In genomic region chr1:155124503-155125463, GRCh38 we compare ENCODE assay signal across 10 cellular contexts. TPM values are rescaled to one million over a fixed set of nuclear protein-coding genes. Genes with fewer than 3 reads are reported as not detected.
DNase-seq lines count a peak whose midpoint lies in the region; ATAC-seq and TF ChIP-seq lines count a peak whose summit lies in the region.
"Had no signal": no experiment of that assay in that cellular context is flagged by ENCODE, and none has a peak within 500 bp of the region (broad histone marks: within the 10 kb centered on the region; RNA-seq: fewer than 3 reads in every experiment).

No MANE protein-coding gene starts in this region.

- WGBS in body of pancreas, 2 donors = 84 to 85% methylated on average over 12 to 16 of the region's 16 CpGs

- H3K9me3 Mint-ChIP-seq in endothelial cell (ENCODE audit: unreplicated experiment) (no peaks in the 10 kb centered on the region), mesothelial cell of epicardium (no peaks in the 10 kb centered on the region)
- H3K9me3 Mint-ChIP-seq: naive thymus-derived CD4-positive, alpha-beta T cell had no signal

- intact Hi-C loops in body of pancreas (cut with DNase I) = loop anchor here (5.0 kb wide), 1 partner anchor 32 kb away; no protein-coding TSS in a partner anchor

- no peak for TF ChIP-seq POLR2A in body of pancreas (IDR thresholded peaks at IDR 0.05)

- DNase-seq in ACHN = peak; percentile 24
- DNase-seq in RPMI7951 (ENCODE audit: low read depth) = peak; percentile 74
- DNase-seq in endothelial cell (ENCODE audit: low spot score) = peak; percentile 37
- DNase-seq in mesothelial cell of epicardium (ENCODE audit: low spot score in 2 of 2, unreplicated experiment in 2 of 2) = peak in 1 of 2 experiments; percentile 46
- no peak for DNase-seq in activated naive CD4-positive, alpha-beta T cell treated with anti-CD3 and anti-CD28 coated beads, Interleukin-2, amount 50 U/mL, for 16 hours
- DNase-seq in NCI-H1436 (lab: John Stamatoyannopoulos, UW) = no peak
- DNase-seq in body of pancreas = no peak
- DNase-seq: naive thymus-derived CD4-positive, alpha-beta T cell; NCI-H2029 treated with DMSO at 0.1 percent for 48 hours had no signal

- H3K27ac ChIP-seq in body of pancreas = peak overlapping the region in 2 of 4 donors; percentile 96 to 99

- H3K27me3 Mint-ChIP-seq in endothelial cell (ENCODE audit: unreplicated experiment) = peaks cover 16% of the 10 kb centered on the region
- H3K27me3 Mint-ChIP-seq in mesothelial cell of epicardium (ENCODE audit: low read depth) = peaks cover 26% of the 10 kb centered on the region

- H3K4me3 Mint-ChIP-seq in endothelial cell (ENCODE audit: unreplicated experiment) (peak overlapping the region; percentile 78), mesothelial cell of epicardium (peak overlapping the region; percentile 10)

- in situ Hi-C loops in ACHN (cut with HindIII; ENCODE audit: low pct_ligation_motif_present, low pct_unique_long_range_greater_than_20kb, low sequenced_read_pairs) = no loop called here

- TF ChIP-seq CTCF in endothelial cell (IDR thresholded peaks at IDR 0.05; ENCODE audit: unreplicated experiment) = no peak
- no peak for TF ChIP-seq CTCF in mesothelial cell of epicardium (IDR thresholded peaks at IDR 0.05; ENCODE audit: unreplicated experiment)
- TF ChIP-seq CTCF in body of pancreas (IDR thresholded peaks at IDR 0.05) = no peak

- ATAC-seq in GM21528 (IDR thresholded peaks at IDR 0.05; ENCODE audit: low FRiP score, unreplicated experiment) (no peak), body of pancreas (no peak)
- ATAC-seq: naive thymus-derived CD4-positive, alpha-beta T cell had no signal

- no peaks in the 10 kb centered on the region for H3K36me3 ChIP-seq in body of pancreas (replicated peaks in 1 of 2; ENCODE audit: insufficient read depth in 1 of 2, low read depth in 2 of 2)

- H3K4me1 ChIP-seq in body of pancreas = peaks cover 34% of the 10 kb centered on the region

- no peaks in the 10 kb centered on the region for H3K9me3 ChIP-seq in body of pancreas

- no peaks in the 10 kb centered on the region for H3K27me3 ChIP-seq in body of pancreas

- H3K36me3 Mint-ChIP-seq in endothelial cell (ENCODE audit: low read depth, unreplicated experiment) = peaks cover 17% of the 10 kb centered on the region
- no peaks in the 10 kb centered on the region for H3K36me3 Mint-ChIP-seq in mesothelial cell of epicardium

- H3K4me1 Mint-ChIP-seq in endothelial cell (ENCODE audit: unreplicated experiment) (peaks cover 36% of the 10 kb centered on the region), mesothelial cell of epicardium (peaks cover 50% of the 10 kb centered on the region)

- H3K27ac Mint-ChIP-seq in endothelial cell (ENCODE audit: unreplicated experiment) = peak overlapping the region; percentile 89
- peak overlapping the region; percentile 83 for H3K27ac Mint-ChIP-seq in mesothelial cell of epicardium
- H3K27ac Mint-ChIP-seq: naive thymus-derived CD4-positive, alpha-beta T cell had no signal

- no peak overlapping the region for H3K4me3 ChIP-seq in body of pancreas

RNA-seq across cellular contexts. Expression of gene EFNA1, which starts 2.9 kb away (rescaled TPM):
- total RNA-seq in RPMI7951 (2014; rRNA removed; shearing (Covaris generic)) = 0.59 and 2.5 TPM in 2 replicates
- total RNA-seq in endothelial cell (ENCODE audit: unreplicated experiment) (413 TPM), mesothelial cell of epicardium (92.4 to 94.8 TPM (median 93.1 TPM) in 3 replicates), body of pancreas (10 to 100 TPM; 10.5 to 20.2 TPM)

RNA-seq across cellular contexts. Expression of gene SLC50A1, which starts 10.9 kb away (rescaled TPM):
- 24.2 and 32.5 TPM in 2 replicates for total RNA-seq in RPMI7951 (2014; rRNA removed; shearing (Covaris generic))
- total RNA-seq in endothelial cell (ENCODE audit: unreplicated experiment) (43.9 TPM), mesothelial cell of epicardium (25.6 to 33.5 TPM (median 25.9 TPM) in 3 replicates), body of pancreas (10 to 100 TPM; 13.7 to 25.7 TPM)

RNA-seq across cellular contexts. Expression of gene DPM3, which starts 15.5 kb away (rescaled TPM):
- total RNA-seq in RPMI7951 (2014; rRNA removed; shearing (Covaris generic)) = 65.8 and 168 TPM in 2 replicates
- total RNA-seq in endothelial cell (ENCODE audit: unreplicated experiment) (39.2 TPM), mesothelial cell of epicardium (49.7 to 60.9 TPM (median 54.1 TPM) in 3 replicates), body of pancreas (100 to 1,000 TPM in 1 of 2 donors, 1 to 10 TPM in 1; 6.2 to 106 TPM)

RNA-seq across cellular contexts. Expression of gene EFNA3, which starts 46.1 kb away (rescaled TPM):
- total RNA-seq in RPMI7951 (2014; rRNA removed; shearing (Covaris generic)) = 0.48 and 0.68 TPM in 2 replicates
- total RNA-seq in endothelial cell (ENCODE audit: unreplicated experiment) (9.6 TPM), mesothelial cell of epicardium (14.6 to 17.8 TPM (median 15.4 TPM) in 3 replicates), body of pancreas (1 to 10 TPM in 1 of 2 donors, not detected in 1; 1.8 TPM)

RNA-seq across cellular contexts. Expression of gene KRTCAP2, which starts 48.3 kb away (rescaled TPM):
- 169 and 172 TPM in 2 replicates for total RNA-seq in RPMI7951 (2014; rRNA removed; shearing (Covaris generic))
- total RNA-seq in endothelial cell (ENCODE audit: unreplicated experiment) (173 TPM), mesothelial cell of epicardium (120 to 143 TPM (median 123 TPM) in 3 replicates), body of pancreas (10 to 100 TPM; 46.4 to 71.5 TPM)

Comparison
In these comparisons a context has a peak if more than half of its experiments do, and no peak if none do; other contexts are left out.
1. DNase-seq: peak in ACHN (single experiment), RPMI7951 (single experiment) and endothelial cell (single experiment); none in activated naive CD4-positive, alpha-beta T cell treated with anti-CD3 and anti-CD28 coated beads, Interleukin-2, amount 50 U/mL, for 16 hours (single experiment), NCI-H1436 (single experiment) and body of pancreas (0 of 4).